Comparison of ENCODE assay signal across 22 cellular contexts in genomic region chr3:35521196-35521595, GRCh38.
DNase-seq lines count a peak whose midpoint lies in the region; TF ChIP-seq lines count a peak whose summit lies in the region.
"Had no signal": no experiment of that assay in that cellular context is flagged by ENCODE, and none has a peak within 500 bp of the region (broad histone marks: within the 10 kb centered on the region; RNA-seq: fewer than 3 reads in every experiment).

No MANE protein-coding gene starts in this region.

- WGBS in mesendoderm (ENCODE audit: extremely low coverage, insufficient coverage, low lambda C conversion rate): no CpG with 5 or more reads among the region's 3 CpGs

- no peak overlapping the region for H2AK5ac ChIP-seq in mesendoderm (ENCODE audit: low read length)

- H3K23ac ChIP-seq in mesendoderm (ENCODE audit: low read length): no peak overlapping the region

- H3K18ac ChIP-seq in mesendoderm (ENCODE audit: low read length): no peak overlapping the region

- H3K27me3 ChIP-seq in mesendoderm (ENCODE audit: insufficient read depth, low read length, poor library complexity): no peaks in the 10 kb centered on the region
- no peaks in the 10 kb centered on the region for H3K27me3 ChIP-seq in Caco-2 (replicated peaks; ENCODE audit: control insufficient read depth, insufficient read depth, low read length)
- H3K27me3 ChIP-seq: BLaER1 treated with 17β-estradiol and CSF1 and Interleukin-3, amounts not matched to agents 10 nM and 100 nM had no signal

- no peaks in the 10 kb centered on the region for H3K9me3 Mint-ChIP-seq in Caco-2 (ENCODE audit: unreplicated experiment)
- H3K9me3 Mint-ChIP-seq: CD4-positive, alpha-beta T cell had no signal

- H2BK5ac ChIP-seq in mesendoderm (ENCODE audit: low read length): no peak overlapping the region

- H3K4ac ChIP-seq in mesendoderm (ENCODE audit: low read depth, low read length): no peak overlapping the region

- BruUV-seq in Caco-2 (replicated peaks; lab: Mats Ljungman, UMichigan): no TSS peak

- H3K36me3 ChIP-seq in HEK293 (ENCODE audit: control insufficient read depth in 2 of 2, insufficient read depth in 1 of 2, low read length in 2 of 2): no peaks in the 10 kb centered on the region
- H3K36me3 ChIP-seq in mesendoderm (ENCODE audit: control insufficient read depth, insufficient read depth, low read length): no peaks in the 10 kb centered on the region
- no peaks in the 10 kb centered on the region for H3K36me3 ChIP-seq in Caco-2 (ENCODE audit: control insufficient read depth, insufficient read depth, low read length)
- H3K36me3 ChIP-seq: BLaER1 treated with 17β-estradiol and CSF1 and Interleukin-3, amounts not matched to agents 10 nM and 100 nM had no signal

- H3K27me3 Mint-ChIP-seq in Caco-2 (ENCODE audit: insufficient read depth, unreplicated experiment): no peaks in the 10 kb centered on the region
- H3K27me3 Mint-ChIP-seq: B cell; CD4-positive, alpha-beta T cell had no signal

- H3K9ac ChIP-seq in mesendoderm (ENCODE audit: low read length): no peak overlapping the region
- H3K9ac ChIP-seq: BLaER1 treated with 17β-estradiol and CSF1 and Interleukin-3, amounts not matched to agents 10 nM and 100 nM had no signal

- POLR2A ChIA-PET in HEK293 (lab: Yijun Ruan, JAX) (no interaction called here), Caco-2 (lab: Charles Lee) (no interaction called here)

- no peak overlapping the region for H4K8ac ChIP-seq in mesendoderm (ENCODE audit: low read depth, low read length)

- CTCF ChIA-PET in HEK293 (lab: Yijun Ruan, JAX) (interaction anchor here (0.8 kb wide), 1 partner anchor 388 kb away, joined by 5 read pairs; no protein-coding TSS in a partner anchor), Caco-2 (lab: Charles Lee) (no interaction called here)

- H3K9me3 ChIP-seq in HEK293 (ENCODE audit: control insufficient read depth, insufficient read depth, low read depth, low read length) (no peaks in the 10 kb centered on the region), Caco-2 (0 out of 2 replicates have a peak, but pooled peaks cover 4% of the 10 kb centered on the region)
- H3K9me3 ChIP-seq: A549; BLaER1 treated with 17β-estradiol and CSF1 and Interleukin-3, amounts not matched to agents 10 nM and 100 nM had no signal

- no peaks in the 10 kb centered on the region for H3K79me2 ChIP-seq in mesendoderm (ENCODE audit: control insufficient read depth, insufficient read depth, low read length)

- H3K27ac Mint-ChIP-seq in Caco-2 (ENCODE audit: unreplicated experiment): no peak overlapping the region
- H3K27ac Mint-ChIP-seq: B cell; CD4-positive, alpha-beta T cell; CD8-positive, alpha-beta T cell had no signal

- H2BK15ac ChIP-seq in mesendoderm (replicated peaks; ENCODE audit: low read depth): no peak overlapping the region

- no peaks in the 10 kb centered on the region for H3K79me1 ChIP-seq in mesendoderm (ENCODE audit: low read length)

- H4K5ac ChIP-seq in mesendoderm (ENCODE audit: low read length): no peak overlapping the region

- intact Hi-C loops in Caco-2 (cut with micrococcal nuclease; ENCODE audit: unreplicated experiment): no loop called here

- no peak for TF ChIP-seq CTCF in HEK293 (tag by site-specific recombination; IDR thresholded peaks at IDR 0.05)
- TF ChIP-seq CTCF in Caco-2 (IDR thresholded peaks at IDR 0.05; ENCODE audit: insufficient read depth in 1 of 2, low read depth in 1 of 2, low read length in 1 of 2, severe bottlenecking in 1 of 2, unreplicated experiment in 1 of 2): no peak

- no peak overlapping the region for H3K4me3 Mint-ChIP-seq in Caco-2 (ENCODE audit: unreplicated experiment)
- H3K4me3 Mint-ChIP-seq: B cell; CD4-positive, alpha-beta T cell; CD8-positive, alpha-beta T cell had no signal

- no peak overlapping the region for H3K4me2 ChIP-seq in mesendoderm (ENCODE audit: low read length)
- H3K4me2 ChIP-seq: A549 had no signal

- no peaks in the 10 kb centered on the region for H3K36me3 Mint-ChIP-seq in Caco-2 (ENCODE audit: insufficient read depth, unreplicated experiment)
- H3K36me3 Mint-ChIP-seq: CD8-positive, alpha-beta T cell had no signal

- H2BK120ac ChIP-seq in mesendoderm (ENCODE audit: low read depth, low read length): no peak overlapping the region

- H3K4me3 ChIP-seq in HEK293 (ENCODE audit: low read depth, low read length) (no peak overlapping the region), mesendoderm (ENCODE audit: low read length) (no peak overlapping the region), Caco-2 (ENCODE audit: low read depth, low read length) (no peak overlapping the region)
- H3K4me3 ChIP-seq: A549; BLaER1 treated with 17β-estradiol and CSF1 and Interleukin-3, amounts not matched to agents 10 nM and 100 nM; GM12878 had no signal

- H3K27ac ChIP-seq in HEK293 (ENCODE audit: extremely low read depth, low read depth, low read length) (no peak overlapping the region), mesendoderm (ENCODE audit: low read depth, low read length) (no peak overlapping the region)
- H3K27ac ChIP-seq: 22Rv1; A549; BLaER1 treated with 17β-estradiol and CSF1 and Interleukin-3, amounts not matched to agents 10 nM and 100 nM; C4-2B had no signal

- peaks cover 21% of the 10 kb centered on the region for H3K4me1 Mint-ChIP-seq in Caco-2 (ENCODE audit: low read depth, unreplicated experiment)

- no peak overlapping the region for H3K56ac ChIP-seq in mesendoderm (ENCODE audit: low read length)

- no peaks in the 10 kb centered on the region for H3K4me1 ChIP-seq in HEK293 (ENCODE audit: control insufficient read depth, insufficient read depth, low read length)
- H3K4me1 ChIP-seq in mesendoderm (ENCODE audit: control insufficient read depth, low read depth, low read length): peaks cover 2% of the 10 kb centered on the region
- peaks cover 19% of the 10 kb centered on the region for H3K4me1 ChIP-seq in Caco-2

- DNase-seq in kidney glomerular epithelial cell (lab: John Stamatoyannopoulos, UW): peak; percentile 63
- DNase-seq in mesendoderm: peak; percentile 38
- no peak for DNase-seq in Caco-2
- DNase-seq in RPMI8226: no peak
- DNase-seq in NOMO-1 (lab: John Stamatoyannopoulos, UW; ENCODE audit: unreplicated experiment in 2 of 2): no peak
- DNase-seq: AML-193; CD4-positive, alpha-beta T cell; CD8-positive, alpha-beta T cell; DMS 273 treated with DMSO at 0.1 percent for 48 hours; DMS153; DMS53; DMS79; DND-41; EL; GDM1 had no signal

TF ChIP-seq in HEK293, 187 proteins besides CTCF, POLR2A, EP300 and RAD21:
- TF ChIP-seq REST (tag by site-specific recombination; IDR thresholded peaks at IDR 0.05): no peak
- TF ChIP-seq PRDM10 (tag by site-specific recombination; IDR thresholded peaks at IDR 0.05): 0 out of 2 replicates have a peak, but pooled peaks have one; percentile 12

Comparison
In these comparisons a context has a peak if more than half of its experiments do, and no peak if none do; other contexts are left out.
1. DNase-seq: peak in kidney glomerular epithelial cell (single experiment) and mesendoderm (single experiment); none in Caco-2 (0 of 2), RPMI8226 (single experiment) and NOMO-1 (0 of 2).